11 cellular contexts compared by ENCODE assay signal in the genomic region with DNA sequence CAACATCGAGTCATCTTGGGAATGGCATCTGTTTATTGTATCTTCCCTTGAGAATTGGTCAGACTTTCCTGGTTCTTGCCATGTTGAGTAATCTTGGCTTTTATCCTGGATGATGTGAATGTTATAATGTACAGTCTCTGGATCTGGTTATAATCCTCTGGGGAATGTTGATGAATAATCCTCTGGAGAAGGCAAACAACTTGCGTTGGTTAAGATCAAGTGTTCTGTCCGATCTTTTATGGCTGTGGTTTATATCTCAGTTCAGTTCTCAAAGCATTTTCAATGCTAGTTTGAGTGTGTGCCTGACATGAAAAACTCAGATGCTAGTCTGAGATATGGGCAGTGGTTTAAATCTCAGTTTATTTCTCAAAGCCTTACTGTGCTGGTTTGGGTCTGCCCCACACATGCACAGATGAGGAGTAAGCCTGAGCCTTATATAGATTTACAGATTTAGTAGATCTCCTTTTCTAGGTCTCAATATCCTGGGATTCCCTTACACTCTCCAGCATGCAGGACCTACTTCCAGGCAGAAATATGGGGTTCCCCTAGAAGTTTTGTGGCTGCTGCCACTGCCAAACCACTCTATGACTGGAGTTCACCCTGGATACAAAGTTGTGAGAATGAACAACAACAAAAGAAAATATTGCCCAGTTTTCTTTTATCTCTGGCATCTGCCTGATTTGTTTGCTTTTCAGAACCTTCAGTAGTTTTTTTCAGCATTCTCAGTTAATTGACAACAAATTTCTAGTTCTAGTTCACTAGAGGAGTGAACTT.
DNase-seq lines count a peak whose midpoint lies in the region; TF ChIP-seq lines count a peak whose summit lies in the region.
"Had no signal": no experiment of that assay in that cellular context is flagged by ENCODE, and none has a peak within 500 bp of the region (broad histone marks: within the 10 kb centered on the region; RNA-seq: fewer than 3 reads in every experiment).

No MANE protein-coding gene starts in this region.

- no peaks in the 10 kb centered on the region for H3K9me3 ChIP-seq in osteoblast (ENCODE audit: low read depth, low read length)

- H3K27ac ChIP-seq in epithelial cell of prostate (peak overlapping the region; percentile 22), osteoblast (ENCODE audit: low read depth, low read length) (peak overlapping the region; percentile 85)
- H3K27ac ChIP-seq: coronary artery, HL-60 had no signal

- DNase-seq in AG09319 (ENCODE audit: extremely low read depth, low read depth) (peak; percentile 96), NCI-H2171 treated with DMSO at 0.1 percent for 48 hours (lab: John Stamatoyannopoulos, UW) (peak; percentile 78), epithelial cell of prostate (ENCODE audit: low read depth, low spot score) (peak; percentile 43), osteoblast (ENCODE audit: insufficient read length, low spot score, missing footprints) (peak; percentile 62), T-helper 9 cell (no peak), NAMALWA (ENCODE audit: low spot score) (no peak), CD1c-positive myeloid dendritic cell (ENCODE audit: extremely low spot score) (no peak)
- DNase-seq in activated T-cell treated with anti-CD3 and anti-CD28 coated beads, Interleukin-2, amount 50 U/mL, for 48 hours: no peak
- DNase-seq: activated CD8-positive, alpha-beta T cell treated with anti-CD3 and anti-CD28 coated beads, Interleukin-2, amount 10 ng/mL, durations not matched to agents 7 days and 5 days had no signal

- H3K4me2 ChIP-seq in osteoblast (ENCODE audit: insufficient read depth, low read length): peak overlapping the region; percentile 30

- H3K27me3 ChIP-seq in osteoblast (ENCODE audit: insufficient read depth, low read length): peaks cover 4% of the 10 kb centered on the region

- no peaks in the 10 kb centered on the region for H4K20me1 ChIP-seq in osteoblast (ENCODE audit: insufficient read depth, low read length)

- TF ChIP-seq CTCF in AG09319 (IDR thresholded peaks at IDR 0.05; ENCODE audit: low read depth, low read length): no peak
- TF ChIP-seq CTCF in osteoblast (IDR thresholded peaks at IDR 0.05; ENCODE audit: extremely low read depth, low read depth, low read length): no peak

- H2AFZ ChIP-seq in osteoblast (ENCODE audit: low read length): no peak overlapping the region

- H3K4me3 ChIP-seq in osteoblast (ENCODE audit: insufficient read depth, low read length): no peak overlapping the region
- H3K4me3 ChIP-seq: coronary artery had no signal

- peaks cover 15% of the 10 kb centered on the region for H3K4me1 ChIP-seq in osteoblast (ENCODE audit: insufficient read depth, low read length)

- no peaks in the 10 kb centered on the region for H3K36me3 ChIP-seq in osteoblast (ENCODE audit: insufficient read depth, low read length)

- no peaks in the 10 kb centered on the region for H3K79me2 ChIP-seq in osteoblast (ENCODE audit: insufficient read depth, low read length)

Comparison
In these comparisons a context has a peak if more than half of its experiments do, and no peak if none do; other contexts are left out.
1. DNase-seq: peak in AG09319 (single experiment), NCI-H2171 treated with DMSO at 0.1 percent for 48 hours (single experiment), epithelial cell of prostate (single experiment) and osteoblast (single experiment); none in activated T-cell treated with anti-CD3 and anti-CD28 coated beads, Interleukin-2, amount 50 U/mL, for 48 hours (0 of 2), T-helper 9 cell (single experiment), NAMALWA (single experiment) and CD1c-positive myeloid dendritic cell (single experiment).